ENCODE assay signal across 1 cellular context in genomic region chr5:1594336-1595106, GRCh38.
TF ChIP-seq lines count a peak whose summit lies in the region.

No MANE protein-coding gene starts in this region.

TF ChIP-seq in HepG2, 621 proteins besides CTCF, POLR2A, EP300 and RAD21 (continued from another document and continues in another):
- TF ChIP-seq ZHX2 (IDR thresholded peaks at IDR 0.05; ENCODE audit: low read depth) (no peak), ZHX2 (CRISPR knock-in tag; IDR thresholded peaks at IDR 0.05; ENCODE audit: borderline replicate concordance) (no peak), SNAI1 (CRISPR knock-in tag; IDR thresholded peaks at IDR 0.05; ENCODE audit: borderline replicate concordance) (no peak), FIP1L1 (IDR thresholded peaks at IDR 0.05; ENCODE audit: borderline replicate concordance, insufficient read depth, low read depth, low read length) (no peak), ARHGAP35 (CRISPR knock-in tag; IDR thresholded peaks at IDR 0.05; ENCODE audit: borderline replicate concordance) (no peak), TBX2 (CRISPR knock-in tag; IDR thresholded peaks at IDR 0.05; ENCODE audit: borderline replicate concordance) (no peak; the same call in 1 of the 2 replicates), PLRG1 (conservative IDR thresholded peaks at IDR 0.05) (no peak), GFI1 (CRISPR knock-in tag; IDR thresholded peaks at IDR 0.05; ENCODE audit: borderline replicate concordance) (no peak), SYNCRIP (IDR thresholded peaks at IDR 0.05; ENCODE audit: insufficient read depth, low read depth, low read length) (no peak), ZHX1 (CRISPR knock-in tag; IDR thresholded peaks at IDR 0.05; ENCODE audit: low read depth) (peak; percentile 65; the same call in 1 of the 2 replicates), TAF1 (CRISPR knock-in tag; IDR thresholded peaks at IDR 0.05) (peak; percentile 81), KAT2B (IDR thresholded peaks at IDR 0.05; ENCODE audit: borderline replicate concordance, low read depth, low read length) (no peak), JUN (CRISPR knock-in tag; IDR thresholded peaks at IDR 0.05) (0 out of 2 replicates have a peak, but pooled peaks have one; percentile 25), PCBP1 (IDR thresholded peaks at IDR 0.05; ENCODE audit: borderline replicate concordance, low read depth, low read length) (no peak), FOXC1 (CRISPR knock-in tag; IDR thresholded peaks at IDR 0.05; ENCODE audit: borderline replicate concordance) (no peak), KLF15 (CRISPR knock-in tag; IDR thresholded peaks at IDR 0.05; ENCODE audit: borderline replicate concordance) (no peak; the same call in 1 of the 2 replicates), HNRNPK (IDR thresholded peaks at IDR 0.05; ENCODE audit: low read depth, low read length, poor library complexity, severe bottlenecking) (no peak), ZBTB7A (CRISPR knock-in tag; IDR thresholded peaks at IDR 0.05) (no peak; the same call in 1 of the 2 replicates), HNRNPUL1 (IDR thresholded peaks at IDR 0.05; ENCODE audit: low read depth, low read length) (no peak), DRAP1 (CRISPR knock-in tag; IDR thresholded peaks at IDR 0.05) (peak; percentile 80), SATB2 (CRISPR knock-in tag; IDR thresholded peaks at IDR 0.05) (no peak), NFAT5 (CRISPR knock-in tag; IDR thresholded peaks at IDR 0.05) (no peak), GABPA (IDR thresholded peaks at IDR 0.05; ENCODE audit: low read depth, low read length) (no peak), GABPA (CRISPR knock-in tag; IDR thresholded peaks at IDR 0.05; ENCODE audit: low read depth) (no peak)
- TF ChIP-seq, protein P1, sequence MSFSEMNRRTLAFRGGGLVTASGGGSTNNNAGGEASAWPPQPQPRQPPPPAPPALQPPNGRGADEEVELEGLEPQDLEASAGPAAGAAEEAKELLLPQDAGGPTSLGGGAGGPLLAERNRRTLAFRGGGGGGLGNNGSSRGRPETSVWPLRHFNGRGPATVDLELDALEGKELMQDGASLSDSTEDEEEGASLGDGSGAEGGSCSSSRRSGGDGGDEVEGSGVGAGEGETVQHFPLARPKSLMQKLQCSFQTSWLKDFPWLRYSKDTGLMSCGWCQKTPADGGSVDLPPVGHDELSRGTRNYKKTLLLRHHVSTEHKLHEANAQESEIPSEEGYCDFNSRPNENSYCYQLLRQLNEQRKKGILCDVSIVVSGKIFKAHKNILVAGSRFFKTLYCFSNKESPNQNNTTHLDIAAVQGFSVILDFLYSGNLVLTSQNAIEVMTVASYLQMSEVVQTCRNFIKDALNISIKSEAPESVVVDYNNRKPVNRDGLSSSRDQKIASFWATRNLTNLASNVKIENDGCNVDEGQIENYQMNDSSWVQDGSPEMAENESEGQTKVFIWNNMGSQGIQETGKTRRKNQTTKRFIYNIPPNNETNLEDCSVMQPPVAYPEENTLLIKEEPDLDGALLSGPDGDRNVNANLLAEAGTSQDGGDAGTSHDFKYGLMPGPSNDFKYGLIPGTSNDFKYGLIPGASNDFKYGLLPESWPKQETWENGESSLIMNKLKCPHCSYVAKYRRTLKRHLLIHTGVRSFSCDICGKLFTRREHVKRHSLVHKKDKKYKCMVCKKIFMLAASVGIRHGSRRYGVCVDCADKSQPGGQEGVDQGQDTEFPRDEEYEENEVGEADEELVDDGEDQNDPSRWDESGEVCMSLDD (CRISPR knock-in tag; IDR thresholded peaks at IDR 0.05; ENCODE audit: borderline replicate concordance): no peak
- TF ChIP-seq, protein P2, sequence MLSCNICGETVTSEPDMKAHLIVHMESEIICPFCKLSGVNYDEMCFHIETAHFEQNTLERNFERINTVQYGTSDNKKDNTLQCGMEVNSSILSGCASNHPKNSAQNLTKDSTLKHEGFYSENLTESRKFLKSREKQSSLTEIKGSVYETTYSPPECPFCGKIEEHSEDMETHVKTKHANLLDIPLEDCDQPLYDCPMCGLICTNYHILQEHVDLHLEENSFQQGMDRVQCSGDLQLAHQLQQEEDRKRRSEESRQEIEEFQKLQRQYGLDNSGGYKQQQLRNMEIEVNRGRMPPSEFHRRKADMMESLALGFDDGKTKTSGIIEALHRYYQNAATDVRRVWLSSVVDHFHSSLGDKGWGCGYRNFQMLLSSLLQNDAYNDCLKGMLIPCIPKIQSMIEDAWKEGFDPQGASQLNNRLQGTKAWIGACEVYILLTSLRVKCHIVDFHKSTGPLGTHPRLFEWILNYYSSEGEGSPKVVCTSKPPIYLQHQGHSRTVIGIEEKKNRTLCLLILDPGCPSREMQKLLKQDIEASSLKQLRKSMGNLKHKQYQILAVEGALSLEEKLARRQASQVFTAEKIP (CRISPR knock-in tag; IDR thresholded peaks at IDR 0.05; ENCODE audit: borderline replicate concordance): no peak
- TF ChIP-seq, protein P3, sequence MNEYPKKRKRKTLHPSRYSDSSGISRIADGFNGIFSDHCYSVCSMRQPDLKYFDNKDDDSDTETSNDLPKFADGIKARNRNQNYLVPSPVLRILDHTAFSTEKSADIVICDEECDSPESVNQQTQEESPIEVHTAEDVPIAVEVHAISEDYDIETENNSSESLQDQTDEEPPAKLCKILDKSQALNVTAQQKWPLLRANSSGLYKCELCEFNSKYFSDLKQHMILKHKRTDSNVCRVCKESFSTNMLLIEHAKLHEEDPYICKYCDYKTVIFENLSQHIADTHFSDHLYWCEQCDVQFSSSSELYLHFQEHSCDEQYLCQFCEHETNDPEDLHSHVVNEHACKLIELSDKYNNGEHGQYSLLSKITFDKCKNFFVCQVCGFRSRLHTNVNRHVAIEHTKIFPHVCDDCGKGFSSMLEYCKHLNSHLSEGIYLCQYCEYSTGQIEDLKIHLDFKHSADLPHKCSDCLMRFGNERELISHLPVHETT (CRISPR knock-in tag; conservative IDR thresholded peaks at IDR 0.05): no peak; the same call in 1 of the 2 replicates
- TF ChIP-seq, protein P4, sequence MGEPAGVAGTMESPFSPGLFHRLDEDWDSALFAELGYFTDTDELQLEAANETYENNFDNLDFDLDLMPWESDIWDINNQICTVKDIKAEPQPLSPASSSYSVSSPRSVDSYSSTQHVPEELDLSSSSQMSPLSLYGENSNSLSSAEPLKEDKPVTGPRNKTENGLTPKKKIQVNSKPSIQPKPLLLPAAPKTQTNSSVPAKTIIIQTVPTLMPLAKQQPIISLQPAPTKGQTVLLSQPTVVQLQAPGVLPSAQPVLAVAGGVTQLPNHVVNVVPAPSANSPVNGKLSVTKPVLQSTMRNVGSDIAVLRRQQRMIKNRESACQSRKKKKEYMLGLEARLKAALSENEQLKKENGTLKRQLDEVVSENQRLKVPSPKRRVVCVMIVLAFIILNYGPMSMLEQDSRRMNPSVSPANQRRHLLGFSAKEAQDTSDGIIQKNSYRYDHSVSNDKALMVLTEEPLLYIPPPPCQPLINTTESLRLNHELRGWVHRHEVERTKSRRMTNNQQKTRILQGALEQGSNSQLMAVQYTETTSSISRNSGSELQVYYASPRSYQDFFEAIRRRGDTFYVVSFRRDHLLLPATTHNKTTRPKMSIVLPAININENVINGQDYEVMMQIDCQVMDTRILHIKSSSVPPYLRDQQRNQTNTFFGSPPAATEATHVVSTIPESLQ (CRISPR knock-in tag; conservative IDR thresholded peaks at IDR 0.05): no peak
- TF ChIP-seq, protein P5, sequence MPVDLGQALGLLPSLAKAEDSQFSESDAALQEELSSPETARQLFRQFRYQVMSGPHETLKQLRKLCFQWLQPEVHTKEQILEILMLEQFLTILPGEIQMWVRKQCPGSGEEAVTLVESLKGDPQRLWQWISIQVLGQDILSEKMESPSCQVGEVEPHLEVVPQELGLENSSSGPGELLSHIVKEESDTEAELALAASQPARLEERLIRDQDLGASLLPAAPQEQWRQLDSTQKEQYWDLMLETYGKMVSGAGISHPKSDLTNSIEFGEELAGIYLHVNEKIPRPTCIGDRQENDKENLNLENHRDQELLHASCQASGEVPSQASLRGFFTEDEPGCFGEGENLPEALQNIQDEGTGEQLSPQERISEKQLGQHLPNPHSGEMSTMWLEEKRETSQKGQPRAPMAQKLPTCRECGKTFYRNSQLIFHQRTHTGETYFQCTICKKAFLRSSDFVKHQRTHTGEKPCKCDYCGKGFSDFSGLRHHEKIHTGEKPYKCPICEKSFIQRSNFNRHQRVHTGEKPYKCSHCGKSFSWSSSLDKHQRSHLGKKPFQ (CRISPR knock-in tag; IDR thresholded peaks at IDR 0.05; ENCODE audit: insufficient replicate concordance): no peak
